ENCODE assay signal across 20 cellular contexts in genomic region chr7:94174956-94175355, GRCh38.
DNase-seq lines count a peak whose midpoint lies in the region; ATAC-seq and TF ChIP-seq lines count a peak whose summit lies in the region.
"Had no signal": no experiment of that assay in that cellular context is flagged by ENCODE, and none has a peak within 500 bp of the region (broad histone marks: within the 10 kb centered on the region; RNA-seq: fewer than 3 reads in every experiment).

No MANE protein-coding gene starts in this region.

- H3K4me3 Mint-ChIP-seq in chondrocyte (ENCODE audit: unreplicated experiment) (no peak overlapping the region), mesothelial cell of epicardium (no peak overlapping the region)
- H3K4me3 Mint-ChIP-seq: CD4-positive, CD25-positive, alpha-beta regulatory T cell had no signal

- no peaks in the 10 kb centered on the region for H3K9me3 ChIP-seq in left ventricle myocardium inferior (replicated peaks)
- H3K9me3 ChIP-seq: BLaER1, MG63, SJSA1 had no signal

- no peak for DNase-seq in left ventricle myocardium inferior
- DNase-seq in Right ventricle myocardium superior, result no peak
- no peak for DNase-seq in chondrocyte (ENCODE audit: low spot score)
- DNase-seq in mesothelial cell of epicardium (ENCODE audit: low spot score in 2 of 2, unreplicated experiment in 2 of 2), result no peak
- DNase-seq in iPS-NIHi11 (ENCODE audit: low spot score), result no peak
- DNase-seq in AML-193 (lab: John Stamatoyannopoulos, UW), result no peak
- DNase-seq: CD4-positive, CD25-positive, alpha-beta regulatory T cell; DMS153; DND-41; KBM-7; MG63; NCI-H2029; NCI-H345; NCI-H510A treated with DMSO at 0.1 percent for 48 hours; NCI-H774 had no signal

- no peaks in the 10 kb centered on the region for H3K27me3 ChIP-seq in left ventricle myocardium inferior (ENCODE audit: low read depth)
- H3K27me3 ChIP-seq: BLaER1, MG63, SJSA1 had no signal

- TF ChIP-seq CTCF in left ventricle myocardium inferior (IDR thresholded peaks at IDR 0.05; ENCODE audit: borderline replicate concordance), result no peak
- no peak for TF ChIP-seq CTCF in chondrocyte (IDR thresholded peaks at IDR 0.05)
- no peak for TF ChIP-seq CTCF in mesothelial cell of epicardium (IDR thresholded peaks at IDR 0.05; ENCODE audit: unreplicated experiment)

- no peaks in the 10 kb centered on the region for H3K36me3 ChIP-seq in left ventricle myocardium inferior
- H3K36me3 ChIP-seq: BLaER1, MG63, SJSA1 had no signal

- H3K4me1 Mint-ChIP-seq in chondrocyte (ENCODE audit: low read depth), result peaks cover 23% of the 10 kb centered on the region
- peaks cover 5% of the 10 kb centered on the region for H3K4me1 Mint-ChIP-seq in mesothelial cell of epicardium
- H3K4me1 Mint-ChIP-seq: CD4-positive, CD25-positive, alpha-beta regulatory T cell had no signal

- no peaks in the 10 kb centered on the region for H3K27me3 Mint-ChIP-seq in chondrocyte (ENCODE audit: low read depth)
- H3K27me3 Mint-ChIP-seq in mesothelial cell of epicardium (ENCODE audit: low read depth), result no peaks in the 10 kb centered on the region
- H3K27me3 Mint-ChIP-seq: CD4-positive, CD25-positive, alpha-beta regulatory T cell had no signal

- H3K27ac Mint-ChIP-seq in chondrocyte (ENCODE audit: unreplicated experiment) (peak overlapping the region; percentile 71), mesothelial cell of epicardium (peak overlapping the region; percentile 3)
- H3K27ac Mint-ChIP-seq: CD4-positive, CD25-positive, alpha-beta regulatory T cell had no signal

- H3K9me3 Mint-ChIP-seq in chondrocyte (ENCODE audit: low read depth) (no peaks in the 10 kb centered on the region), mesothelial cell of epicardium (peaks cover 3% of the 10 kb centered on the region)

- H3K36me3 Mint-ChIP-seq in chondrocyte (ENCODE audit: low read depth), result no peaks in the 10 kb centered on the region
- no peaks in the 10 kb centered on the region for H3K36me3 Mint-ChIP-seq in mesothelial cell of epicardium
- H3K36me3 Mint-ChIP-seq: CD4-positive, CD25-positive, alpha-beta regulatory T cell had no signal

- H3K4me1 ChIP-seq in left ventricle myocardium inferior, result peaks cover 26% of the 10 kb centered on the region
- H3K4me1 ChIP-seq: BLaER1, SJSA1 had no signal

- ATAC-seq in Right ventricle myocardium superior (ENCODE audit: poor library complexity) (no peak), HG03460 (IDR thresholded peaks at IDR 0.05; ENCODE audit: unreplicated experiment) (no peak)
- ATAC-seq: HCT116, HepG2 had no signal

- H3K4me3 ChIP-seq in left ventricle myocardium inferior, result no peak overlapping the region
- H3K4me3 ChIP-seq: BLaER1, MG63, SJSA1 had no signal

- H3K27ac ChIP-seq in left ventricle myocardium inferior (replicated peaks), result peak overlapping the region; percentile 20
- H3K27ac ChIP-seq: BLaER1, SJSA1 had no signal

- intact Hi-C loops in left ventricle myocardium inferior (cut with micrococcal nuclease), result no loop called here
- intact Hi-C loops in Right ventricle myocardium superior (cut with DNase I), result no loop called here
